8 cellular contexts compared by ENCODE assay signal in genomic region chr16:13923703-13924298, GRCh38. TPM values are rescaled to one million over a fixed set of nuclear protein-coding genes. Genes with fewer than 3 reads are reported as not detected.
DNase-seq lines count a peak whose midpoint lies in the region; ATAC-seq, FAIRE-seq and TF ChIP-seq lines count a peak whose summit lies in the region.

No MANE protein-coding gene starts in this region.

- H3K9me3 ChIP-seq in breast epithelium: no peaks in the 10 kb centered on the region

- intact Hi-C loops in breast epithelium (cut with DNase I; ENCODE audit: low total_unique reads) (no loop called here), sciatic nerve (cut with DNase I) (no loop called here)

- H3K36me3 ChIP-seq in breast epithelium: no peaks in the 10 kb centered on the region

- ATAC-seq in sciatic nerve (no peak), GM21723 (IDR thresholded peaks at IDR 0.05; ENCODE audit: unreplicated experiment) (no peak), GM21423 (IDR thresholded peaks at IDR 0.05; ENCODE audit: unreplicated experiment) (no peak)

- peak; percentile 61 to 64 (median 63) for TF ChIP-seq CTCF in breast epithelium (IDR thresholded peaks at IDR 0.05)

- H3K27ac ChIP-seq in breast epithelium: no peak overlapping the region

- no peak overlapping the region for H3K4me3 ChIP-seq in breast epithelium

- in situ Hi-C loops in ACHN (cut with HindIII; ENCODE audit: low pct_ligation_motif_present, low pct_unique_long_range_greater_than_20kb, low sequenced_read_pairs): no loop called here

- peak; percentile 66 for DNase-seq in ACHN
- no peak for DNase-seq in GM12891 (ENCODE audit: insufficient read length, low spot score)
- peak; percentile 50 for DNase-seq in NCI-H345 treated with DMSO at 0.1 percent for 48 hours (lab: John Stamatoyannopoulos, UW; ENCODE audit: unreplicated experiment)
- DNase-seq in breast epithelium (ENCODE audit: low spot score in 2 of 2): no peak
- DNase-seq in lung microvascular endothelial cell (ENCODE audit: low read depth in 2 of 2): peak; percentile 70 to 74
- no peak for DNase-seq in sciatic nerve (ENCODE audit: low spot score)

- peak; percentile 82 for FAIRE-seq in GM12891 (lab: Jason Lieb, UNC)

- TF ChIP-seq POLR2A in GM12891 (IDR thresholded peaks at IDR 0.05; ENCODE audit: low read depth, low read length) (no peak), breast epithelium (IDR thresholded peaks at IDR 0.05) (no peak)

- H3K27me3 ChIP-seq in breast epithelium: no peaks in the 10 kb centered on the region

- H3K4me1 ChIP-seq in breast epithelium: no peaks in the 10 kb centered on the region

TF ChIP-seq in GM12891, 5 proteins besides CTCF, POLR2A, EP300 and RAD21:
- TF ChIP-seq TAF1 (IDR thresholded peaks at IDR 0.05; ENCODE audit: low read depth, low read length) (no peak), POU2F2 (IDR thresholded peaks at IDR 0.05; ENCODE audit: low read depth, low read length) (no peak), PAX5 (IDR thresholded peaks at IDR 0.05; ENCODE audit: insufficient read depth, low read length, severe bottlenecking) (no peak), POLR2AphosphoS5 (IDR thresholded peaks at IDR 0.05; ENCODE audit: low read depth, low read length) (no peak)

RNA-seq across cellular contexts. Expression of gene ERCC4, which starts 3.8 kb away (rescaled TPM):
- polyA plus RNA-seq in GM12891 (2012; ENCODE audit: low read depth, missing spikeins): 2.5 TPM
- total RNA-seq in breast epithelium: 1 to 10 TPM; 4.8 to 8.3 (median 7.9) TPM
- 5.2 and 5.8 TPM in 2 replicates for total RNA-seq in lung microvascular endothelial cell
- 17.3 TPM for total RNA-seq in sciatic nerve

Comparison
In these comparisons a context has a peak if more than half of its experiments do, and no peak if none do; other contexts are left out.
1. DNase-seq: peak in ACHN (single experiment), NCI-H345 treated with DMSO at 0.1 percent for 48 hours (single experiment) and lung microvascular endothelial cell (2 of 2); none in GM12891 (single experiment), breast epithelium (0 of 2) and sciatic nerve (single experiment).